Comparison of ENCODE assay signal across 13 cellular contexts in the genomic region with DNA sequence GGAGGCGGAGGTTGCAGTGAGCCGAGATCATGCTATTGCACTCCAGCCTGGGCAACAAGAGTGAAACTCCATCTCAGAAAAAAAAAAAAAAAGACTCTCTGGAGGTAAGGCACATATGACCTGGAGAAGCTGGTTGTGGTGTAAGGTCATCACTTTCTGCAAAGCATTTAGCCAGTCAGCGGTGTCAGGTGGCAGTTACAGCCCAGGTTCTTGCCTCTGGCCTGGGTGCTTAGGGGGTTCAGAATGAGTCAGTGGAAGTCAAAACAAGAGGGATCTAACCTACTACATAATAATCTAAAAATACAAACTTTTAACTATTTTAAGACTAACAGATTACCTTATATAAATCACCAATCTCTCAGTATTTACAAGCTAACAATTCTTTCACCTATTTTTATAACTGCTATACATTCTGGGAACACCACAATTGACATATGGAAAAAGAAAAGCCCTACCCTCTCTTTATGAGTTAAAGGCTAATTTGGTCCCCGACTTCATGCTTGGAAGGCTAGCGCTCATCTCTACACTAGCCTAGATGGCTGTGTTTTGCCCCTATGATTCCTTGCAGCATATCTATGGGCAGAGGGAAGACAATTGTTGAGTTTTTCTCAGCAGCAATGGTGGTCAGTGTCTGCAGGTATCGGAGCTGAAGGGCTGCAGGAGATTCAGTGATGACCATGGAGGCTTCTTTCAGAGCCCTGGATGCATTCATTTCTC.
DNase-seq lines count a peak whose midpoint lies in the region; ATAC-seq and TF ChIP-seq lines count a peak whose summit lies in the region.
"Had no signal": no experiment of that assay in that cellular context is flagged by ENCODE, and none has a peak within 500 bp of the region (broad histone marks: within the 10 kb centered on the region; RNA-seq: fewer than 3 reads in every experiment).

No MANE protein-coding gene starts in this region.

- no peak overlapping the region for H3K9ac ChIP-seq in muscle layer of colon (ENCODE audit: low read length)

- TF ChIP-seq POLR2A in erythroblast (IDR thresholded peaks at IDR 0.05; ENCODE audit: low read length), result no peak

- H3K4me1 ChIP-seq in muscle layer of colon (ENCODE audit: insufficient read depth, low read length), result peaks cover 29% of the 10 kb centered on the region

- peaks cover 60% of the 10 kb centered on the region for H3K36me3 ChIP-seq in muscle layer of colon (ENCODE audit: insufficient read depth, low read length)

- DNase-seq in activated naive CD4-positive, alpha-beta T cell treated with anti-CD3 and anti-CD28 coated beads, Interleukin-2, amount 50 U/mL, for 16 hours, result no peak
- DNase-seq in erythroblast (lab: John Stamatoyannopoulos, UW) (no peak), coronary artery (ENCODE audit: low spot score) (no peak), NCI-H2227 (lab: John Stamatoyannopoulos, UW; ENCODE audit: unreplicated experiment) (no peak)
- DNase-seq: activated B cell treated with CpG ODN at 0.5 μM for 24 hours, DMS 273 treated with DMSO at 0.1 percent for 48 hours, head of caudate nucleus, NCI-H2227 treated with DMSO at 0.1 percent for 48 hours, SHP77 treated with DMSO at 0.1 percent for 48 hours had no signal

- H3K9me3 ChIP-seq in muscle layer of colon (ENCODE audit: low read length), result no peaks in the 10 kb centered on the region

- no peaks in the 10 kb centered on the region for H3K27me3 ChIP-seq in muscle layer of colon (ENCODE audit: control insufficient read depth in 1 of 2, insufficient read depth in 2 of 2, low read length in 2 of 2)

- ATAC-seq in GM18508 (IDR thresholded peaks at IDR 0.05; ENCODE audit: insufficient read depth, unreplicated experiment), result peak; percentile 91
- peak; percentile 87 for ATAC-seq in GM21447 (IDR thresholded peaks at IDR 0.05; ENCODE audit: unreplicated experiment)
- ATAC-seq in HG03354 (IDR thresholded peaks at IDR 0.05; ENCODE audit: poor library complexity, severe bottlenecking, unreplicated experiment), result peak; percentile 75

- TF ChIP-seq CTCF in coronary artery (IDR thresholded peaks at IDR 0.05), result no peak

- H3K4me3 ChIP-seq in muscle layer of colon (ENCODE audit: low read depth in 1 of 2, low read length in 2 of 2), result no peak overlapping the region
- H3K4me3 ChIP-seq in coronary artery, result no peak overlapping the region

- H3K27ac ChIP-seq in muscle layer of colon (ENCODE audit: low read depth, low read length), result peak overlapping the region; percentile 26
- no peak overlapping the region for H3K27ac ChIP-seq in coronary artery
